In genomic region chr20:4134861-4135379, GRCh38 we compare ENCODE assay signal across 1 cellular context.
TF ChIP-seq lines count a peak whose summit lies in the region.

No MANE protein-coding gene starts in this region.

TF ChIP-seq in HCT116, 20 proteins besides CTCF, POLR2A, EP300 and RAD21 (continued from another document):
- TF ChIP-seq FOSL1 (IDR thresholded peaks at IDR 0.05; ENCODE audit: low read depth) (no peak), JUND (IDR thresholded peaks at IDR 0.05) (no peak), MAX (IDR thresholded peaks at IDR 0.05) (no peak), ZBTB33 (IDR thresholded peaks at IDR 0.05; ENCODE audit: extremely low read depth, insufficient replicate concordance, low read length) (no peak)
